Comparison of ENCODE assay signal across 9 cellular contexts in genomic region chr13:41411536-41411935, GRCh38. TPM values are rescaled to one million over a fixed set of nuclear protein-coding genes. Genes with fewer than 3 reads are reported as not detected.
A peak's percentile ranks its signal among the peaks of the same experiment; 100 is the strongest.
DNase-seq lines count a peak whose midpoint lies in the region; ATAC-seq and TF ChIP-seq lines count a peak whose summit lies in the region.
"Had no signal": no experiment of that assay in that cellular context is flagged by ENCODE, and none has a peak within 500 bp of the region (broad histone marks: within the 10 kb centered on the region; RNA-seq: fewer than 3 reads in every experiment).

No MANE protein-coding gene starts in this region.

- no peak for TF ChIP-seq CTCF in NB4 (IDR thresholded peaks at IDR 0.05; ENCODE audit: low read depth, low read length)

- no peak for TF ChIP-seq POLR2A in NB4 (IDR thresholded peaks at IDR 0.05; ENCODE audit: extremely low read depth, insufficient read length)

- DNase-seq in NCI-H526 (lab: John Stamatoyannopoulos, UW) (peak; percentile 12 to 50), NCI-H526 treated with DMSO at 0.1 percent for 48 hours (lab: John Stamatoyannopoulos, UW) (no peak), NB4 (ENCODE audit: low read depth) (peak; percentile 52), dermis blood vessel endothelial cell (peak; percentile 61), myocyte (ENCODE audit: low read depth) (peak; percentile 69), NCI-H1048 (lab: John Stamatoyannopoulos, UW) (no peak)

- no peak overlapping the region for H3K4me3 ChIP-seq in NB4 (ENCODE audit: low read depth, low read length)

- ATAC-seq in HG03342 (IDR thresholded peaks at IDR 0.05; ENCODE audit: unreplicated experiment) (no peak), GM18511 (IDR thresholded peaks at IDR 0.05; ENCODE audit: unreplicated experiment) (no peak)
- ATAC-seq: CD8-positive, alpha-beta T cell had no signal

RNA-seq across cellular contexts. Expression of gene RGCC, which starts 45.8 kb away (rescaled TPM):
- 79.7 and 174 TPM in 2 replicates for total RNA-seq in dermis blood vessel endothelial cell
- total RNA-seq in myocyte, result 7.4 TPM in 1 of 2 replicates, not detected in the other
- 3.4 TPM for polyA plus RNA-seq in myocyte (2012)

Comparison
In these comparisons a context has a peak if more than half of its experiments do, and no peak if none do; other contexts are left out.
1. DNase-seq: peak in NCI-H526 (2 of 2), NB4 (single experiment), dermis blood vessel endothelial cell (single experiment) and myocyte (single experiment); none in NCI-H526 treated with DMSO at 0.1 percent for 48 hours (single experiment) and NCI-H1048 (single experiment).